In the genomic region with DNA sequence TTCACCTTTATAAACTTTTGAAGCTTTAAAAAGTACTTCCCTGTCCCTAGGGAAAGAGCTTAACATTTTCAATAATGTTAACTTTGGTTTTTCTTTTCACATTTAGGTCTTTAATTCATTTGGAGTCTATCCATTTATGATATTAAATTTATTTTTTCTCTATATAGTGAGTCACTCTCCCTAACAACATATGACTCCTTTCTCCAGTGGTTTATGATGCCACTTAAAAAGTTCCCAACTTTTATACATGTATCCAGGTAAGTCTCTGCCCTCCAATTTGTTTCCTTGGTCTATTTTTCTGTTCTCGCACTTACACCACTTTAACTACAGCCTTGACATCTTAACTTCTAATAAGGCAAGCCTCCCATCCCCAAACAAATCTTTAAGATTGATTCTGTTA, we compare ENCODE assay signal across 1 cellular context.
TF ChIP-seq lines count a peak whose summit lies in the region.

No MANE protein-coding gene starts in this region.

TF ChIP-seq in WTC11, 78 proteins besides CTCF, POLR2A, EP300 and RAD21 (continued from another document):
- TF ChIP-seq AFF4 (CRISPR knock-in tag; IDR thresholded peaks at IDR 0.05; ENCODE audit: borderline replicate concordance), result no peak
- TF ChIP-seq, protein P1, sequence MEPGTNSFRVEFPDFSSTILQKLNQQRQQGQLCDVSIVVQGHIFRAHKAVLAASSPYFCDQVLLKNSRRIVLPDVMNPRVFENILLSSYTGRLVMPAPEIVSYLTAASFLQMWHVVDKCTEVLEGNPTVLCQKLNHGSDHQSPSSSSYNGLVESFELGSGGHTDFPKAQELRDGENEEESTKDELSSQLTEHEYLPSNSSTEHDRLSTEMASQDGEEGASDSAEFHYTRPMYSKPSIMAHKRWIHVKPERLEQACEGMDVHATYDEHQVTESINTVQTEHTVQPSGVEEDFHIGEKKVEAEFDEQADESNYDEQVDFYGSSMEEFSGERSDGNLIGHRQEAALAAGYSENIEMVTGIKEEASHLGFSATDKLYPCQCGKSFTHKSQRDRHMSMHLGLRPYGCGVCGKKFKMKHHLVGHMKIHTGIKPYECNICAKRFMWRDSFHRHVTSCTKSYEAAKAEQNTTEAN (CRISPR knock-in tag; IDR thresholded peaks at IDR 0.05), result no peak
- no peak for TF ChIP-seq ESRRA (CRISPR knock-in tag; IDR thresholded peaks at IDR 0.05; ENCODE audit: borderline replicate concordance)
- no peak for TF ChIP-seq MYBL2 (CRISPR knock-in tag; IDR thresholded peaks at IDR 0.05)
- TF ChIP-seq GABPB1 (CRISPR knock-in tag; IDR thresholded peaks at IDR 0.05), result no peak
- TF ChIP-seq, protein P2, sequence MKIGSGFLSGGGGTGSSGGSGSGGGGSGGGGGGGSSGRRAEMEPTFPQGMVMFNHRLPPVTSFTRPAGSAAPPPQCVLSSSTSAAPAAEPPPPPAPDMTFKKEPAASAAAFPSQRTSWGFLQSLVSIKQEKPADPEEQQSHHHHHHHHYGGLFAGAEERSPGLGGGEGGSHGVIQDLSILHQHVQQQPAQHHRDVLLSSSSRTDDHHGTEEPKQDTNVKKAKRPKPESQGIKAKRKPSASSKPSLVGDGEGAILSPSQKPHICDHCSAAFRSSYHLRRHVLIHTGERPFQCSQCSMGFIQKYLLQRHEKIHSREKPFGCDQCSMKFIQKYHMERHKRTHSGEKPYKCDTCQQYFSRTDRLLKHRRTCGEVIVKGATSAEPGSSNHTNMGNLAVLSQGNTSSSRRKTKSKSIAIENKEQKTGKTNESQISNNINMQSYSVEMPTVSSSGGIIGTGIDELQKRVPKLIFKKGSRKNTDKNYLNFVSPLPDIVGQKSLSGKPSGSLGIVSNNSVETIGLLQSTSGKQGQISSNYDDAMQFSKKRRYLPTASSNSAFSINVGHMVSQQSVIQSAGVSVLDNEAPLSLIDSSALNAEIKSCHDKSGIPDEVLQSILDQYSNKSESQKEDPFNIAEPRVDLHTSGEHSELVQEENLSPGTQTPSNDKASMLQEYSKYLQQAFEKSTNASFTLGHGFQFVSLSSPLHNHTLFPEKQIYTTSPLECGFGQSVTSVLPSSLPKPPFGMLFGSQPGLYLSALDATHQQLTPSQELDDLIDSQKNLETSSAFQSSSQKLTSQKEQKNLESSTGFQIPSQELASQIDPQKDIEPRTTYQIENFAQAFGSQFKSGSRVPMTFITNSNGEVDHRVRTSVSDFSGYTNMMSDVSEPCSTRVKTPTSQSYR (CRISPR knock-in tag; IDR thresholded peaks at IDR 0.05), result no peak
- no peak for TF ChIP-seq GRHL2 (CRISPR knock-in tag; IDR thresholded peaks at IDR 0.05; ENCODE audit: insufficient replicate concordance, severe bottlenecking)
